In the genomic region with DNA sequence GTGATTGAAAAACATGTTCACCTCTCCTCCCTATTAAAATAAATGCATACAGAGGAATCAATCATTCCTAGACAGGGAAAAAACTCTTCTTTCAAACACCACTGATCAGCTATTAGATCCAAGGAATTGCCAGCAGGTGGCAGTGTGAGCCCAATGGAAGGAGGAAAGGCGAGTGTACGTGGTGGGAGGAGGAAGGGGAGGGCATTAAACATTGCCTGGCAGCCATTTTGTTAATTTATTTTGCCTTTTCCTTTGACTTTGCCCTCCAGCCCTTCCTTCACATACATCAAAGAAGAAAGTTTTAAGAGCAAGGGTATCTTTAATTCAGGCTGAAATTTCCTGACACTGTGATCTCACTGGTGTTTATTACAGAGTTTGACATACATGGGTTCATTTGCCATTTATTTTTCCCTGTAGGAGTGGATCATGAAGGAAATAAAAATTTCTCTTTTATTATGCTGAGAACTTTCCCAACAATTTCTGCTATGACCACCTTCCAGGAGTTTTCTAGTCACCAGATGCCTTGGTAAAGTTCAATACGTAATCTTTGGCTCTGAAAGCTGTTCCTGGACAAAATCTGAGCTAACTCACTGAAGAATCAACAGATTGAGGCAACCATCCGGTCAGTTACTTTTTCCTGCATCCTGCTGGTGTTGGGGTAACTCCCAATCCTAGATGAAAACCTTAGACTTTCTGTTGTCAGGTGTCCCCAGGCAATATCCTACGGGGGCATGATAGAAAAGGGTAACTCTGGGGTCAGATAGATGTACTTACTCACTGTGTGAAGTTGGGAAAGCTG, we compare ENCODE assay signal across 1 cellular context.
TF ChIP-seq lines count a peak whose summit lies in the region.

No MANE protein-coding gene starts in this region.

TF ChIP-seq in K562, 482 proteins besides CTCF, POLR2A, EP300 and RAD21 (continues in another document):
- TF ChIP-seq SIRT6 (IDR thresholded peaks at IDR 0.05; ENCODE audit: low read depth, low read length), result no peak
- no peak for TF ChIP-seq SIX5 (IDR thresholded peaks at IDR 0.05; ENCODE audit: borderline replicate concordance in 1 of 2, insufficient read depth in 1 of 2, low read depth in 1 of 2, low read length in 2 of 2)
- TF ChIP-seq SLC30A9 (CRISPR knock-in tag; IDR thresholded peaks at IDR 0.05), result no peak
- TF ChIP-seq, protein P1, sequence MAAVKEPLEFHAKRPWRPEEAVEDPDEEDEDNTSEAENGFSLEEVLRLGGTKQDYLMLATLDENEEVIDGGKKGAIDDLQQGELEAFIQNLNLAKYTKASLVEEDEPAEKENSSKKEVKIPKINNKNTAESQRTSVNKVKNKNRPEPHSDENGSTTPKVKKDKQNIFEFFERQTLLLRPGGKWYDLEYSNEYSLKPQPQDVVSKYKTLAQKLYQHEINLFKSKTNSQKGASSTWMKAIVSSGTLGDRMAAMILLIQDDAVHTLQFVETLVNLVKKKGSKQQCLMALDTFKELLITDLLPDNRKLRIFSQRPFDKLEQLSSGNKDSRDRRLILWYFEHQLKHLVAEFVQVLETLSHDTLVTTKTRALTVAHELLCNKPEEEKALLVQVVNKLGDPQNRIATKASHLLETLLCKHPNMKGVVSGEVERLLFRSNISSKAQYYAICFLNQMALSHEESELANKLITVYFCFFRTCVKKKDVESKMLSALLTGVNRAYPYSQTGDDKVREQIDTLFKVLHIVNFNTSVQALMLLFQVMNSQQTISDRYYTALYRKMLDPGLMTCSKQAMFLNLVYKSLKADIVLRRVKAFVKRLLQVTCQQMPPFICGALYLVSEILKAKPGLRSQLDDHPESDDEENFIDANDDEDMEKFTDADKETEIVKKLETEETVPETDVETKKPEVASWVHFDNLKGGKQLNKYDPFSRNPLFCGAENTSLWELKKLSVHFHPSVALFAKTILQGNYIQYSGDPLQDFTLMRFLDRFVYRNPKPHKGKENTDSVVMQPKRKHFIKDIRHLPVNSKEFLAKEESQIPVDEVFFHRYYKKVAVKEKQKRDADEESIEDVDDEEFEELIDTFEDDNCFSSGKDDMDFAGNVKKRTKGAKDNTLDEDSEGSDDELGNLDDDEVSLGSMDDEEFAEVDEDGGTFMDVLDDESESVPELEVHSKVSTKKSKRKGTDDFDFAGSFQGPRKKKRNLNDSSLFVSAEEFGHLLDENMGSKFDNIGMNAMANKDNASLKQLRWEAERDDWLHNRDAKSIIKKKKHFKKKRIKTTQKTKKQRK (IDR thresholded peaks at IDR 0.05; ENCODE audit: borderline replicate concordance, low read depth, low read length), result no peak
- no peak for TF ChIP-seq TOE1 (IDR thresholded peaks at IDR 0.05; ENCODE audit: borderline replicate concordance)
- no peak for TF ChIP-seq TOE1 (CRISPR knock-in tag; IDR thresholded peaks at IDR 0.05; ENCODE audit: borderline replicate concordance, low read depth)
- no peak for TF ChIP-seq HNRNPK (IDR thresholded peaks at IDR 0.05; ENCODE audit: low read depth, low read length, poor library complexity, severe bottlenecking)
- TF ChIP-seq, protein P2, sequence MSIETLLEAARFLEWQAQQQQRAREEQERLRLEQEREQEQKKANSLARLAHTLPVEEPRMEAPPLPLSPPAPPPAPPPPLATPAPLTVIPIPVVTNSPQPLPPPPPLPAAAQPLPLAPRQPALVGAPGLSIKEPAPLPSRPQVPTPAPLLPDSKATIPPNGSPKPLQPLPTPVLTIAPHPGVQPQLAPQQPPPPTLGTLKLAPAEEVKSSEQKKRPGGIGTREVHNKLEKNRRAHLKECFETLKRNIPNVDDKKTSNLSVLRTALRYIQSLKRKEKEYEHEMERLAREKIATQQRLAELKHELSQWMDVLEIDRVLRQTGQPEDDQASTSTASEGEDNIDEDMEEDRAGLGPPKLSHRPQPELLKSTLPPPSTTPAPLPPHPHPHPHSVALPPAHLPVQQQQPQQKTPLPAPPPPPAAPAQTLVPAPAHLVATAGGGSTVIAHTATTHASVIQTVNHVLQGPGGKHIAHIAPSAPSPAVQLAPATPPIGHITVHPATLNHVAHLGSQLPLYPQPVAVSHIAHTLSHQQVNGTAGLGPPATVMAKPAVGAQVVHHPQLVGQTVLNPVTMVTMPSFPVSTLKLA (conservative IDR thresholded peaks at IDR 0.05), result peak; percentile 54 to 60
- TF ChIP-seq, protein P3, sequence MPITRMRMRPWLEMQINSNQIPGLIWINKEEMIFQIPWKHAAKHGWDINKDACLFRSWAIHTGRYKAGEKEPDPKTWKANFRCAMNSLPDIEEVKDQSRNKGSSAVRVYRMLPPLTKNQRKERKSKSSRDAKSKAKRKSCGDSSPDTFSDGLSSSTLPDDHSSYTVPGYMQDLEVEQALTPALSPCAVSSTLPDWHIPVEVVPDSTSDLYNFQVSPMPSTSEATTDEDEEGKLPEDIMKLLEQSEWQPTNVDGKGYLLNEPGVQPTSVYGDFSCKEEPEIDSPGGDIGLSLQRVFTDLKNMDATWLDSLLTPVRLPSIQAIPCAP (CRISPR knock-in tag; IDR thresholded peaks at IDR 0.05; ENCODE audit: borderline replicate concordance), result no peak
- no peak for TF ChIP-seq ZFP30 (CRISPR knock-in tag; IDR thresholded peaks at IDR 0.05; ENCODE audit: borderline replicate concordance)
- TF ChIP-seq ZNF644 (tag; IDR thresholded peaks at IDR 0.05; ENCODE audit: low read depth), result 0 out of 2 replicates have a peak, but pooled peaks have one; percentile 28
- TF ChIP-seq, protein P4, sequence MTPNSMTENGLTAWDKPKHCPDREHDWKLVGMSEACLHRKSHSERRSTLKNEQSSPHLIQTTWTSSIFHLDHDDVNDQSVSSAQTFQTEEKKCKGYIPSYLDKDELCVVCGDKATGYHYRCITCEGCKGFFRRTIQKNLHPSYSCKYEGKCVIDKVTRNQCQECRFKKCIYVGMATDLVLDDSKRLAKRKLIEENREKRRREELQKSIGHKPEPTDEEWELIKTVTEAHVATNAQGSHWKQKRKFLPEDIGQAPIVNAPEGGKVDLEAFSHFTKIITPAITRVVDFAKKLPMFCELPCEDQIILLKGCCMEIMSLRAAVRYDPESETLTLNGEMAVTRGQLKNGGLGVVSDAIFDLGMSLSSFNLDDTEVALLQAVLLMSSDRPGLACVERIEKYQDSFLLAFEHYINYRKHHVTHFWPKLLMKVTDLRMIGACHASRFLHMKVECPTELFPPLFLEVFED (CRISPR knock-in tag; conservative IDR thresholded peaks at IDR 0.05), result no peak
- TF ChIP-seq ETV5 (CRISPR knock-in tag; IDR thresholded peaks at IDR 0.05; ENCODE audit: low read depth), result peak; percentile 60
- TF ChIP-seq, protein P5, sequence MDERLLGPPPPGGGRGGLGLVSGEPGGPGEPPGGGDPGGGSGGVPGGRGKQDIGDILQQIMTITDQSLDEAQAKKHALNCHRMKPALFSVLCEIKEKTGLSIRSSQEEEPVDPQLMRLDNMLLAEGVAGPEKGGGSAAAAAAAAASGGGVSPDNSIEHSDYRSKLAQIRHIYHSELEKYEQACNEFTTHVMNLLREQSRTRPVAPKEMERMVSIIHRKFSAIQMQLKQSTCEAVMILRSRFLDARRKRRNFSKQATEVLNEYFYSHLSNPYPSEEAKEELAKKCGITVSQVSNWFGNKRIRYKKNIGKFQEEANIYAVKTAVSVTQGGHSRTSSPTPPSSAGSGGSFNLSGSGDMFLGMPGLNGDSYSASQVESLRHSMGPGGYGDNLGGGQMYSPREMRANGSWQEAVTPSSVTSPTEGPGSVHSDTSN (CRISPR knock-in tag; IDR thresholded peaks at IDR 0.05; ENCODE audit: low read depth), result no peak
- TF ChIP-seq, protein P5 (tag; conservative IDR thresholded peaks at IDR 0.05; ENCODE audit: low read depth), result peak; percentile 82
- TF ChIP-seq MBD2 (IDR thresholded peaks at IDR 0.05; ENCODE audit: borderline replicate concordance, low read depth), result no peak
- TF ChIP-seq HDAC1 (IDR thresholded peaks at IDR 0.05), result 0 out of 4 replicates have a peak, but pooled peaks of 1 of the 2 experiments have one; percentile 11
- TF ChIP-seq KDM4B (IDR thresholded peaks at IDR 0.05; ENCODE audit: borderline replicate concordance in 2 of 2, low read depth in 1 of 2), result no peak
- no peak for TF ChIP-seq ZNF232 (CRISPR knock-in tag; IDR thresholded peaks at IDR 0.05)
- TF ChIP-seq, protein P6, sequence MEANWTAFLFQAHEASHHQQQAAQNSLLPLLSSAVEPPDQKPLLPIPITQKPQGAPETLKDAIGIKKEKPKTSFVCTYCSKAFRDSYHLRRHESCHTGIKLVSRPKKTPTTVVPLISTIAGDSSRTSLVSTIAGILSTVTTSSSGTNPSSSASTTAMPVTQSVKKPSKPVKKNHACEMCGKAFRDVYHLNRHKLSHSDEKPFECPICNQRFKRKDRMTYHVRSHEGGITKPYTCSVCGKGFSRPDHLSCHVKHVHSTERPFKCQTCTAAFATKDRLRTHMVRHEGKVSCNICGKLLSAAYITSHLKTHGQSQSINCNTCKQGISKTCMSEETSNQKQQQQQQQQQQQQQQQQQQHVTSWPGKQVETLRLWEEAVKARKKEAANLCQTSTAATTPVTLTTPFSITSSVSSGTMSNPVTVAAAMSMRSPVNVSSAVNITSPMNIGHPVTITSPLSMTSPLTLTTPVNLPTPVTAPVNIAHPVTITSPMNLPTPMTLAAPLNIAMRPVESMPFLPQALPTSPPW (CRISPR knock-in tag; IDR thresholded peaks at IDR 0.05), result peak; percentile 84
- no peak for TF ChIP-seq ZNF224 (CRISPR knock-in tag; IDR thresholded peaks at IDR 0.05)
- no peak for TF ChIP-seq KDM5B (IDR thresholded peaks at IDR 0.05; ENCODE audit: insufficient replicate concordance, low read depth, low read length)
- TF ChIP-seq ZNF384 (IDR thresholded peaks at IDR 0.05; ENCODE audit: low read depth, low read length), result 0 out of 2 replicates have a peak, but pooled peaks have one; percentile 27
- no peak for TF ChIP-seq ATF1 (CRISPR knock-in tag; IDR thresholded peaks at IDR 0.05)
- peak; percentile 55 for TF ChIP-seq ATF1 (tag; IDR thresholded peaks at IDR 0.05)
- no peak for TF ChIP-seq NR4A1 (CRISPR knock-in tag; IDR thresholded peaks at IDR 0.05)
- peak; percentile 52; the same call in 1 of the 2 replicates for TF ChIP-seq NR4A1 (tag; IDR thresholded peaks at IDR 0.05)
- TF ChIP-seq, protein P7, sequence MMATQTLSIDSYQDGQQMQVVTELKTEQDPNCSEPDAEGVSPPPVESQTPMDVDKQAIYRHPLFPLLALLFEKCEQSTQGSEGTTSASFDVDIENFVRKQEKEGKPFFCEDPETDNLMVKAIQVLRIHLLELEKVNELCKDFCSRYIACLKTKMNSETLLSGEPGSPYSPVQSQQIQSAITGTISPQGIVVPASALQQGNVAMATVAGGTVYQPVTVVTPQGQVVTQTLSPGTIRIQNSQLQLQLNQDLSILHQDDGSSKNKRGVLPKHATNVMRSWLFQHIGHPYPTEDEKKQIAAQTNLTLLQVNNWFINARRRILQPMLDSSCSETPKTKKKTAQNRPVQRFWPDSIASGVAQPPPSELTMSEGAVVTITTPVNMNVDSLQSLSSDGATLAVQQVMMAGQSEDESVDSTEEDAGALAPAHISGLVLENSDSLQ (IDR thresholded peaks at IDR 0.05), result peak; percentile 80
- TF ChIP-seq, protein P8, sequence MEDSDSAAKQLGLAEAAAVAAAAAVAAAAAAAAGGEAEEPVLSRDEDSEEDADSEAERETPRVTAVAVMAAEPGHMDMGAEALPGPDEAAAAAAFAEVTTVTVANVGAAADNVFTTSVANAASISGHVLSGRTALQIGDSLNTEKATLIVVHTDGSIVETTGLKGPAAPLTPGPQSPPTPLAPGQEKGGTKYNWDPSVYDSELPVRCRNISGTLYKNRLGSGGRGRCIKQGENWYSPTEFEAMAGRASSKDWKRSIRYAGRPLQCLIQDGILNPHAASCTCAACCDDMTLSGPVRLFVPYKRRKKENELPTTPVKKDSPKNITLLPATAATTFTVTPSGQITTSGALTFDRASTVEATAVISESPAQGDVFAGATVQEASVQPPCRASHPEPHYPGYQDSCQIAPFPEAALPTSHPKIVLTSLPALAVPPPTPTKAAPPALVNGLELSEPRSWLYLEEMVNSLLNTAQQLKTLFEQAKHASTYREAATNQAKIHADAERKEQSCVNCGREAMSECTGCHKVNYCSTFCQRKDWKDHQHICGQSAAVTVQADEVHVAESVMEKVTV (CRISPR knock-in tag; IDR thresholded peaks at IDR 0.05), result peak; percentile 93
- TF ChIP-seq SAP30 (IDR thresholded peaks at IDR 0.05; ENCODE audit: borderline replicate concordance, insufficient read depth, low read depth, low read length, poor library complexity, severe bottlenecking), result no peak
- TF ChIP-seq, protein P9, sequence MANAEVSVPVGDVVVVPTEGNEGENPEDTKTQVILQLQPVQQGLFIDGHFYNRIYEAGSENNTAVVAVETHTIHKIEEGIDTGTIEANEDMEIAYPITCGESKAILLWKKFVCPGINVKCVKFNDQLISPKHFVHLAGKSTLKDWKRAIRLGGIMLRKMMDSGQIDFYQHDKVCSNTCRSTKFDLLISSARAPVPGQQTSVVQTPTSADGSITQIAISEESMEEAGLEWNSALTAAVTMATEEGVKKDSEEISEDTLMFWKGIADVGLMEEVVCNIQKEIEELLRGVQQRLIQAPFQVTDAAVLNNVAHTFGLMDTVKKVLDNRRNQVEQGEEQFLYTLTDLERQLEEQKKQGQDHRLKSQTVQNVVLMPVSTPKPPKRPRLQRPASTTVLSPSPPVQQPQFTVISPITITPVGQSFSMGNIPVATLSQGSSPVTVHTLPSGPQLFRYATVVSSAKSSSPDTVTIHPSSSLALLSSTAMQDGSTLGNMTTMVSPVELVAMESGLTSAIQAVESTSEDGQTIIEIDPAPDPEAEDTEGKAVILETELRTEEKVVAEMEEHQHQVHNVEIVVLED (CRISPR knock-in tag; IDR thresholded peaks at IDR 0.05), result no peak
- no peak for TF ChIP-seq ZNF24 (IDR thresholded peaks at IDR 0.05)
- TF ChIP-seq, protein P10, sequence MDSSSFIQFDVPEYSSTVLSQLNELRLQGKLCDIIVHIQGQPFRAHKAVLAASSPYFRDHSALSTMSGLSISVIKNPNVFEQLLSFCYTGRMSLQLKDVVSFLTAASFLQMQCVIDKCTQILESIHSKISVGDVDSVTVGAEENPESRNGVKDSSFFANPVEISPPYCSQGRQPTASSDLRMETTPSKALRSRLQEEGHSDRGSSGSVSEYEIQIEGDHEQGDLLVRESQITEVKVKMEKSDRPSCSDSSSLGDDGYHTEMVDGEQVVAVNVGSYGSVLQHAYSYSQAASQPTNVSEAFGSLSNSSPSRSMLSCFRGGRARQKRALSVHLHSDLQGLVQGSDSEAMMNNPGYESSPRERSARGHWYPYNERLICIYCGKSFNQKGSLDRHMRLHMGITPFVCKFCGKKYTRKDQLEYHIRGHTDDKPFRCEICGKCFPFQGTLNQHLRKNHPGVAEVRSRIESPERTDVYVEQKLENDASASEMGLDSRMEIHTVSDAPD (CRISPR knock-in tag; IDR thresholded peaks at IDR 0.05), result no peak
- TF ChIP-seq, protein P11, sequence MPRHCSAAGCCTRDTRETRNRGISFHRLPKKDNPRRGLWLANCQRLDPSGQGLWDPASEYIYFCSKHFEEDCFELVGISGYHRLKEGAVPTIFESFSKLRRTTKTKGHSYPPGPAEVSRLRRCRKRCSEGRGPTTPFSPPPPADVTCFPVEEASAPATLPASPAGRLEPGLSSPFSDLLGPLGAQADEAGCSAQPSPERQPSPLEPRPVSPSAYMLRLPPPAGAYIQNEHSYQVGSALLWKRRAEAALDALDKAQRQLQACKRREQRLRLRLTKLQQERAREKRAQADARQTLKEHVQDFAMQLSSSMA (CRISPR knock-in tag; IDR thresholded peaks at IDR 0.05), result no peak
- TF ChIP-seq BACH1 (tag; IDR thresholded peaks at IDR 0.05), result peak; percentile 53; the same call in 1 of the 2 replicates
- TF ChIP-seq CXXC5 (CRISPR knock-in tag; IDR thresholded peaks at IDR 0.05), result peak; percentile 23
